23 cellular contexts compared by ENCODE assay signal in the genomic region with DNA sequence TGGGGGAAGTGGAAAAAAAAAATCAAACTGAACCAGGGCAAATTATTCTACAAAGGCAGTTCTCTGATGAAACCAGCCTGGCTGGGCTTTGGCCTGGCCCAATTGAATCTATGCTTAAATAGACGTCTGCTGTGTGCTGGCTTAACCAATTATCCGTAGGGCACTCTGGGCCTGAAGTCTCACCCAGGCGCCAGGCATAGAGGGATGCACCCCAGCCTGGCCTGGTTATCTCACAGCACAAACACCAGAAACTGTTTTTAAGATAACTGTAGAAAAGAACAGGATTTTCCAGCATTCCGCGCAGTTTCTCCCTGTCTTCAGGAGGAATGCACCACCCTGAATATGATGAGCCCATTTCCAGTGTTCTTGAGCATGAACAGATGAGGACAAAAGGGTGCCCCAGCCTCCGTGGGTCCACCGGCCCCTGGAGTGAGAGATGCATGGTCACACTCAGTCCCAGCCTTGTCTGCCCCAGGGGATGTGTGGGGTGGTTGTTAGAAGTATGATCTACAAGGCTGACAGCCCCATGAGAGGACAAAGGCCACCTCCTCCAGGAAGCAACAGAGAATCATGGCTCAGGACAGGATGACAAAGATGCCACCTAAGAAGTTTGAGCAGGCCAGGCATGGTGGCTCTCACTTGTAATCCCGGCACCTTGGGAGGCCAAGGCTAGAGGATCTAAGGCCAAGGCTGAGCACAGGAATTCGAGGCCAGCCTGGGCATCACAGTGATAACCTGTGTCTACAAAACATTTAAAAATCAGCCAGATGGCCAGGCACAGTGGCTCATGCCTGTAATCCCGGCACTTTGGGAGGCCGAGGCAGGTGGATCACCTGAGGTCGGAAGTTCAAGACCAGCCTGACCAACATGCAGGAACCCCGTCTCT. TPM values are rescaled to one million over a fixed set of nuclear protein-coding genes. Genes with fewer than 3 reads are reported as not detected.
DNase-seq lines count a peak whose midpoint lies in the region; ATAC-seq and TF ChIP-seq lines count a peak whose summit lies in the region.
"Had no signal": no experiment of that assay in that cellular context is flagged by ENCODE, and none has a peak within 500 bp of the region (broad histone marks: within the 10 kb centered on the region; RNA-seq: fewer than 3 reads in every experiment).

No MANE protein-coding gene starts in this region.

- no peak overlapping the region for H3K27ac Mint-ChIP-seq in chondrocyte (ENCODE audit: unreplicated experiment)
- H3K27ac Mint-ChIP-seq in activated T-helper 2 cell treated with anti-CD3 and anti-CD28 coated beads, Interferon-gamma antibody, Interleukin-2, Interleukin-4, amounts not matched to agents 10 μg/mL and 5 μg/mL and 100 μg/mL, durations not matched to agents 14 hours and 24 hours and 36 hours = no peak overlapping the region
- H3K27ac Mint-ChIP-seq: B cell had no signal

- ATAC-seq in upper lobe of right lung (no peak), HG03108 (IDR thresholded peaks at IDR 0.05; ENCODE audit: unreplicated experiment) (no peak)
- ATAC-seq: A549 had no signal

- H3K4me3 ChIP-seq in upper lobe of right lung = no peak overlapping the region
- H3K4me3 ChIP-seq: A549 had no signal

- no peaks in the 10 kb centered on the region for H3K4me1 Mint-ChIP-seq in chondrocyte (ENCODE audit: low read depth)
- H3K4me1 Mint-ChIP-seq in activated T-helper 2 cell treated with anti-CD3 and anti-CD28 coated beads, Interferon-gamma antibody, Interleukin-2, Interleukin-4, amounts not matched to agents 10 μg/mL and 5 μg/mL and 100 μg/mL, durations not matched to agents 14 hours and 24 hours and 36 hours (ENCODE audit: low read depth) = peaks cover 2% of the 10 kb centered on the region
- H3K4me1 Mint-ChIP-seq: B cell had no signal

- intact Hi-C loops in upper lobe of right lung (cut with DNase I) = no loop called here
- intact Hi-C loops in activated T-helper 2 cell treated with anti-CD3 and anti-CD28 coated beads, Interferon-gamma antibody, Interleukin-2, Interleukin-4, amounts not matched to agents 10 μg/mL and 5 μg/mL and 100 μg/mL, durations not matched to agents 14 hours and 24 hours and 36 hours (cut with micrococcal nuclease) = no loop called here

- H3K36me3 ChIP-seq in upper lobe of right lung = no peaks in the 10 kb centered on the region

- no peak for TF ChIP-seq CTCF in chondrocyte (IDR thresholded peaks at IDR 0.05)
- no peak for TF ChIP-seq CTCF in upper lobe of right lung (IDR thresholded peaks at IDR 0.05)

- peaks cover 15% of the 10 kb centered on the region for H3K36me3 Mint-ChIP-seq in chondrocyte (ENCODE audit: low read depth)
- no peaks in the 10 kb centered on the region for H3K36me3 Mint-ChIP-seq in activated T-helper 2 cell treated with anti-CD3 and anti-CD28 coated beads, Interferon-gamma antibody, Interleukin-2, Interleukin-4, amounts not matched to agents 10 μg/mL and 5 μg/mL and 100 μg/mL, durations not matched to agents 14 hours and 24 hours and 36 hours (ENCODE audit: low read depth)

- no peaks in the 10 kb centered on the region for H3K9me3 ChIP-seq in upper lobe of right lung
- H3K9me3 ChIP-seq: A549 had no signal

- peak; percentile 47 for DNase-seq in activated effector memory CD4-positive, alpha-beta T cell treated with anti-CD3 and anti-CD28 coated beads, Interleukin-2, amount 50 U/mL, for 16 hours
- DNase-seq in activated effector memory CD4-positive, alpha-beta T cell treated with Interleukin-2 at 50 U/mL for 16 hours = no peak
- DNase-seq in chondrocyte (ENCODE audit: low spot score) (peak; percentile 38), mesenteric fat pad (ENCODE audit: low spot score) (peak; percentile 65), upper lobe of right lung (peak; percentile 26)
- no peak for DNase-seq in activated T-helper 2 cell treated with anti-CD3 and anti-CD28 coated beads, Interferon-gamma antibody, Interleukin-2, Interleukin-4, amounts not matched to agents 10 μg/mL and 5 μg/mL and 100 μg/mL, durations not matched to agents 14 hours and 24 hours and 36 hours (ENCODE audit: low spot score)
- DNase-seq: DMS53, EL, GF-D8, GOT3, HCEC 1CT, KBM-7, NCI-H1092, NCI-H1436, NCI-H2029, NCI-H226, NCI-H510A treated with DMSO at 0.1 percent for 48 hours, NCI-H748 treated with DMSO at 0.1 percent for 48 hours, SHP77 treated with DMSO at 0.1 percent for 48 hours had no signal

- H3K27me3 Mint-ChIP-seq in chondrocyte (ENCODE audit: low read depth) = no peaks in the 10 kb centered on the region
- no peaks in the 10 kb centered on the region for H3K27me3 Mint-ChIP-seq in activated T-helper 2 cell treated with anti-CD3 and anti-CD28 coated beads, Interferon-gamma antibody, Interleukin-2, Interleukin-4, amounts not matched to agents 10 μg/mL and 5 μg/mL and 100 μg/mL, durations not matched to agents 14 hours and 24 hours and 36 hours (ENCODE audit: low read depth)
- H3K27me3 Mint-ChIP-seq: B cell had no signal

- H3K9me3 Mint-ChIP-seq in chondrocyte (ENCODE audit: low read depth) = no peaks in the 10 kb centered on the region
- no peaks in the 10 kb centered on the region for H3K9me3 Mint-ChIP-seq in activated T-helper 2 cell treated with anti-CD3 and anti-CD28 coated beads, Interferon-gamma antibody, Interleukin-2, Interleukin-4, amounts not matched to agents 10 μg/mL and 5 μg/mL and 100 μg/mL, durations not matched to agents 14 hours and 24 hours and 36 hours

- H3K4me1 ChIP-seq in upper lobe of right lung = no peaks in the 10 kb centered on the region

- no peaks in the 10 kb centered on the region for H3K27me3 ChIP-seq in upper lobe of right lung

- H3K4me3 Mint-ChIP-seq in chondrocyte (ENCODE audit: unreplicated experiment) = no peak overlapping the region
- no peak overlapping the region for H3K4me3 Mint-ChIP-seq in activated T-helper 2 cell treated with anti-CD3 and anti-CD28 coated beads, Interferon-gamma antibody, Interleukin-2, Interleukin-4, amounts not matched to agents 10 μg/mL and 5 μg/mL and 100 μg/mL, durations not matched to agents 14 hours and 24 hours and 36 hours (ENCODE audit: low read depth)
- H3K4me3 Mint-ChIP-seq: B cell had no signal

- no peak overlapping the region for H3K27ac ChIP-seq in upper lobe of right lung
- H3K27ac ChIP-seq: A549, RWPE1 had no signal

RNA-seq across cellular contexts. Expression of gene PEPD, which starts 50.2 kb away (rescaled TPM):
- total RNA-seq in chondrocyte (55.6 to 68.7 TPM (median 62.0 TPM) in 3 replicates), mesenteric fat pad (97.0 TPM), upper lobe of right lung (78.4 TPM)
- total RNA-seq in activated T-helper 2 cell treated with anti-CD3 and anti-CD28 coated beads, Interferon-gamma antibody, Interleukin-2, Interleukin-4, amounts not matched to agents 10 μg/mL and 5 μg/mL and 100 μg/mL, durations not matched to agents 14 hours and 24 hours and 36 hours = 18.9 and 23.8 TPM in 2 replicates

Comparison
In these comparisons a context has a peak if more than half of its experiments do, and no peak if none do; other contexts are left out.
1. DNase-seq: peak in activated effector memory CD4-positive, alpha-beta T cell treated with anti-CD3 and anti-CD28 coated beads, Interleukin-2, amount 50 U/mL, for 16 hours (single experiment), chondrocyte (single experiment), mesenteric fat pad (single experiment) and upper lobe of right lung (single experiment); none in activated effector memory CD4-positive, alpha-beta T cell treated with Interleukin-2 at 50 U/mL for 16 hours (single experiment) and activated T-helper 2 cell treated with anti-CD3 and anti-CD28 coated beads, Interferon-gamma antibody, Interleukin-2, Interleukin-4, amounts not matched to agents 10 μg/mL and 5 μg/mL and 100 μg/mL, durations not matched to agents 14 hours and 24 hours and 36 hours (single experiment).